Comparison of ENCODE assay signal across 16 cellular contexts in genomic region chr10:91564026-91564425, GRCh38.
DNase-seq lines count a peak whose midpoint lies in the region; ATAC-seq and TF ChIP-seq lines count a peak whose summit lies in the region.
"Had no signal": no experiment of that assay in that cellular context is flagged by ENCODE, and none has a peak within 500 bp of the region (broad histone marks: within the 10 kb centered on the region; RNA-seq: fewer than 3 reads in every experiment).

No MANE protein-coding gene starts in this region.

- H3K36me3 ChIP-seq in right atrium auricular region (no peaks in the 10 kb centered on the region), gastrocnemius medialis (no peaks in the 10 kb centered on the region)
- H3K36me3 ChIP-seq: BLaER1 had no signal

- H3K27ac ChIP-seq in right atrium auricular region (peak overlapping the region; percentile 50 to 57), gastrocnemius medialis (peak overlapping the region; percentile 70 to 80 (median 75))
- H3K27ac ChIP-seq: 22Rv1, BLaER1, GM23248 had no signal

- peak in 1 of 2 donors; percentile 13 for TF ChIP-seq CTCF in right atrium auricular region (IDR thresholded peaks at IDR 0.05)
- TF ChIP-seq CTCF in gastrocnemius medialis (IDR thresholded peaks at IDR 0.05 in 4 of 5, conservative IDR thresholded peaks at IDR 0.05 in 1 of 5): peak; percentile 37 to 56 (median 41)

- peak; percentile 75 for ATAC-seq in Right ventricle myocardium inferior
- peak; percentile 93 for ATAC-seq in gastrocnemius medialis
- no peak for ATAC-seq in HG03457 (IDR thresholded peaks at IDR 0.05; ENCODE audit: unreplicated experiment)
- ATAC-seq: HCT116 had no signal

- H3K4me3 ChIP-seq in right atrium auricular region (no peak overlapping the region), gastrocnemius medialis (no peak overlapping the region)
- H3K4me3 ChIP-seq: BLaER1, GM23248 had no signal

- in situ Hi-C loops in gastrocnemius medialis (cut with MboI; ENCODE audit: low sequenced_read_pairs in 4 of 4): no loop called here

- intact Hi-C loops in Right ventricle myocardium inferior (cut with DNase I): no loop called here
- intact Hi-C loops in cardiac septum (cut with DNase I): no loop called here
- intact Hi-C loops in gastrocnemius medialis (cut with DNase I; ENCODE audit: low total_unique reads): loop anchor here (2.0 kb wide), 1 partner anchor 69 kb away; the partner anchor contains the start of gene PPP1R3C

- DNase-seq in Right ventricle myocardium inferior (ENCODE audit: missing footprints) (no peak), cardiac septum (ENCODE audit: low spot score) (no peak), right atrium auricular region (ENCODE audit: low spot score) (no peak), gastrocnemius medialis (peak; percentile 60 to 89), T-helper 2 cell (no peak), AG20443 (ENCODE audit: low spot score) (no peak)
- DNase-seq: AML-193; Caco-2; CD8-positive, alpha-beta memory T cell; DND-41; GDM1; GM23248 had no signal

- H3K27me3 ChIP-seq in right atrium auricular region (no peaks in the 10 kb centered on the region), gastrocnemius medialis (no peaks in the 10 kb centered on the region)
- H3K27me3 ChIP-seq: BLaER1 had no signal

- H3K4me1 ChIP-seq in right atrium auricular region (peaks cover 0 to 23% of the 10 kb centered on the region in 2 donors), gastrocnemius medialis (peaks cover 31 to 35% of the 10 kb centered on the region in 2 donors)
- H3K4me1 ChIP-seq: BLaER1, Caco-2 had no signal

- no peak for TF ChIP-seq POLR2A in gastrocnemius medialis (IDR thresholded peaks at IDR 0.05)

- no peaks in the 10 kb centered on the region for H3K9me3 ChIP-seq in right atrium auricular region
- H3K9me3 ChIP-seq in gastrocnemius medialis: no peaks in the 10 kb centered on the region

Comparison
In these comparisons a context has a peak if more than half of its experiments do, and no peak if none do; other contexts are left out.
1. DNase-seq: peak in gastrocnemius medialis (2 of 2); none in Right ventricle myocardium inferior (single experiment), cardiac septum (single experiment), right atrium auricular region (single experiment), T-helper 2 cell (0 of 5) and AG20443 (single experiment).